ENCODE assay signal across 21 cellular contexts in genomic region chr21:46095106-46095719, GRCh38. TPM values are rescaled to one million over a fixed set of nuclear protein-coding genes. Genes with fewer than 3 reads are reported as not detected.
DNase-seq lines count a peak whose midpoint lies in the region; ATAC-seq and TF ChIP-seq lines count a peak whose summit lies in the region.
"Had no signal": no experiment of that assay in that cellular context is flagged by ENCODE, and none has a peak within 500 bp of the region (broad histone marks: within the 10 kb centered on the region; RNA-seq: fewer than 3 reads in every experiment).

No MANE protein-coding gene starts in this region.

- intact Hi-C loops in right cardiac atrium (cut with DNase I), result loop anchor here (5.0 to 10.0 kb wide), 3 partner anchors 60 to 123 kb away; partner anchors contain the start of gene COL6A1 (in 2 of the 4)
- intact Hi-C loops in psoas muscle (cut with DNase I), result no loop called here

- peak; percentile 4 for DNase-seq in D341Med (ENCODE audit: low spot score)
- DNase-seq in activated CD8-positive, alpha-beta memory T cell treated with anti-CD3 and anti-CD28 coated beads, Interleukin-2, amount 10 ng/mL, durations not matched to agents 7 days and 5 days, result peak; percentile 18
- DNase-seq in right cardiac atrium, result peak; percentile 36 to 70 (median 66)
- peak; percentile 33 to 44 for DNase-seq in psoas muscle
- DNase-seq in NCI-H2227 treated with DMSO at 0.1 percent for 48 hours (lab: John Stamatoyannopoulos, UW), result no peak
- DNase-seq: activated CD4-positive, alpha-beta T cell treated with anti-CD3 and anti-CD28 coated beads, Interleukin-2, amount 50 U/mL, for 1 hour; activated T-cell treated with anti-CD3 and anti-CD28 coated beads, Interleukin-2, amount 50 U/mL, for 4 hours; brain microvascular endothelial cell; EL; lower lobe of right lung; NCI-H2081; NCI-H524; retina; stimulated activated naive CD8-positive, alpha-beta T cell treated with anti-CD3 and anti-CD28 coated beads, Interleukin-15, Interleukin-2, amounts not matched to agents 100 U/mL and 50 U/mL, for 24 hours; SW 1271 had no signal

- H3K27me3 ChIP-seq in right cardiac atrium (ENCODE audit: control insufficient read depth, insufficient read depth), result no peaks in the 10 kb centered on the region
- peaks cover 0 to 39% (median 13%) of the 10 kb centered on the region in 3 donors for H3K27me3 ChIP-seq in psoas muscle (ENCODE audit: insufficient read depth in 3 of 3, low read length in 2 of 3)
- H3K27me3 ChIP-seq: brain microvascular endothelial cell had no signal

- WGBS in right cardiac atrium, result 65% methylated on average over 16 of the region's 16 CpGs
- 64 to 76% (median 73%) methylated on average over 16 of the region's 16 CpGs for WGBS in psoas muscle, 3 donors

- H3K27ac Mint-ChIP-seq in activated CD8-positive, alpha-beta memory T cell treated with anti-CD3 and anti-CD28 coated beads, Interleukin-2, amount 10 ng/mL, durations not matched to agents 7 days and 5 days, result no peak overlapping the region
- H3K27ac Mint-ChIP-seq: activated naive CD4-positive, alpha-beta T cell treated with anti-CD3 and anti-CD28 coated beads, Interleukin-2, amount 50 U/mL, for 72 hours had no signal

- H3K4me1 ChIP-seq in right cardiac atrium (ENCODE audit: control insufficient read depth, insufficient read depth, low read length), result peaks cover 2% of the 10 kb centered on the region
- peaks cover 6% of the 10 kb centered on the region for H3K4me1 ChIP-seq in psoas muscle
- H3K4me1 ChIP-seq: lower lobe of right lung had no signal

- H3K27ac ChIP-seq in right cardiac atrium (ENCODE audit: low read length), result no peak overlapping the region
- H3K27ac ChIP-seq in psoas muscle, result no peak overlapping the region
- H3K27ac ChIP-seq: brain microvascular endothelial cell, lower lobe of right lung had no signal

- CTCF ChIA-PET in activated CD8-positive, alpha-beta memory T cell treated with anti-CD3 and anti-CD28 coated beads, Interleukin-2, amount 10 ng/mL, durations not matched to agents 7 days and 5 days (lab: Charles Lee), result no interaction called here

- H3K36me3 Mint-ChIP-seq in activated CD8-positive, alpha-beta memory T cell treated with anti-CD3 and anti-CD28 coated beads, Interleukin-2, amount 10 ng/mL, durations not matched to agents 7 days and 5 days, result peaks cover 7% of the 10 kb centered on the region
- H3K36me3 Mint-ChIP-seq: activated naive CD4-positive, alpha-beta T cell treated with anti-CD3 and anti-CD28 coated beads, Interleukin-2, amount 50 U/mL, for 72 hours; naive thymus-derived CD8-positive, alpha-beta T cell had no signal

- no peaks in the 10 kb centered on the region for H3K9me3 ChIP-seq in right cardiac atrium (ENCODE audit: control insufficient read depth, low read length)
- no peaks in the 10 kb centered on the region for H3K9me3 ChIP-seq in psoas muscle
- H3K9me3 ChIP-seq: lower lobe of right lung had no signal

- H3K4me3 Mint-ChIP-seq in activated CD8-positive, alpha-beta memory T cell treated with anti-CD3 and anti-CD28 coated beads, Interleukin-2, amount 10 ng/mL, durations not matched to agents 7 days and 5 days, result no peak overlapping the region
- H3K4me3 Mint-ChIP-seq: activated T-cell treated with anti-CD3 and anti-CD28 coated beads, Interleukin-2, amount 50 U/mL, for 4 hours had no signal

- H3K9me3 Mint-ChIP-seq in activated CD8-positive, alpha-beta memory T cell treated with anti-CD3 and anti-CD28 coated beads, Interleukin-2, amount 10 ng/mL, durations not matched to agents 7 days and 5 days (ENCODE audit: low read depth), result peaks cover 9% of the 10 kb centered on the region
- H3K9me3 Mint-ChIP-seq: activated T-cell treated with anti-CD3 and anti-CD28 coated beads, Interleukin-2, amount 50 U/mL, for 4 hours had no signal

- H3K4me3 ChIP-seq in right cardiac atrium (ENCODE audit: low read length) (no peak overlapping the region), psoas muscle (no peak overlapping the region)
- H3K4me3 ChIP-seq: K562, lower lobe of right lung had no signal

- peaks cover 7% of the 10 kb centered on the region for H3K4me1 Mint-ChIP-seq in activated CD8-positive, alpha-beta memory T cell treated with anti-CD3 and anti-CD28 coated beads, Interleukin-2, amount 10 ng/mL, durations not matched to agents 7 days and 5 days

- peaks cover 16% of the 10 kb centered on the region for H3K27me3 Mint-ChIP-seq in activated CD8-positive, alpha-beta memory T cell treated with anti-CD3 and anti-CD28 coated beads, Interleukin-2, amount 10 ng/mL, durations not matched to agents 7 days and 5 days

- no peak for TF ChIP-seq CTCF in psoas muscle (IDR thresholded peaks at IDR 0.05)

- ATAC-seq in activated CD8-positive, alpha-beta memory T cell treated with anti-CD3 and anti-CD28 coated beads, Interleukin-2, amount 10 ng/mL, durations not matched to agents 7 days and 5 days, result no peak
- no peak for ATAC-seq in right cardiac atrium
- ATAC-seq in psoas muscle, result no peak
- no peak for ATAC-seq in HG02884 (IDR thresholded peaks at IDR 0.05; ENCODE audit: unreplicated experiment)
- ATAC-seq in HG03139 (IDR thresholded peaks at IDR 0.05; ENCODE audit: unreplicated experiment), result no peak
- ATAC-seq in HG03159 (IDR thresholded peaks at IDR 0.05; ENCODE audit: unreplicated experiment), result no peak
- ATAC-seq: activated naive CD4-positive, alpha-beta T cell treated with anti-CD3 and anti-CD28 coated beads, Interleukin-2, amount 50 U/mL, for 72 hours; activated T-cell treated with anti-CD3 and anti-CD28 coated beads, Interleukin-2, amount 50 U/mL, for 4 hours; K562; lower lobe of right lung; naive thymus-derived CD8-positive, alpha-beta T cell; stimulated activated naive CD8-positive, alpha-beta T cell treated with anti-CD3 and anti-CD28 coated beads, Interleukin-15, Interleukin-2, amounts not matched to agents 100 U/mL and 50 U/mL, for 24 hours had no signal

- H3K36me3 ChIP-seq in psoas muscle (ENCODE audit: insufficient read depth in 1 of 2, low read depth in 1 of 2), result no peaks in the 10 kb centered on the region
- H3K36me3 ChIP-seq: brain microvascular endothelial cell, lower lobe of right lung had no signal

RNA-seq across cellular contexts. Expression of gene COL6A2, which starts 2.7 kb away (rescaled TPM):
- total RNA-seq in activated CD8-positive, alpha-beta memory T cell treated with anti-CD3 and anti-CD28 coated beads, Interleukin-2, amount 10 ng/mL, durations not matched to agents 7 days and 5 days, result 10 to 100 TPM in 1 of 2 experiments, 1 to 10 TPM in 1; 5.0 to 17.9 TPM
- 100 to 1,000 TPM; 198 to 323 (median 274) TPM for total RNA-seq in right cardiac atrium
- 210 TPM for polyA plus RNA-seq in right cardiac atrium
- total RNA-seq in psoas muscle, result 100 to 1,000 TPM in 2 of 4 donors, 10 to 100 TPM in 2; 56.2 to 122 (median 90.4) TPM
- 10 to 100 TPM; 29.8 to 58.8 (median 47.1) TPM for polyA plus RNA-seq in psoas muscle

Comparison
In these comparisons a context has a peak if more than half of its experiments do, and no peak if none do; other contexts are left out.
1. intact Hi-C loops: an anchor here in right cardiac atrium (5.0 to 10.0 kb wide); none called in psoas muscle.